ENCODE assay signal across 8 cellular contexts in genomic region chr17:20121359-20122235, GRCh38.
DNase-seq lines count a peak whose midpoint lies in the region; ATAC-seq and TF ChIP-seq lines count a peak whose summit lies in the region.

No MANE protein-coding gene starts in this region.

- DNase-seq in C1 segment of cervical spinal cord (lab: John Stamatoyannopoulos, UW) (peak in 12 of 14 donors; percentile 18 to 85 (median 63)), HFFc6 (peak; percentile 35), RPMI7951 (ENCODE audit: low read depth) (peak; percentile 51), fibroblast of pulmonary artery (ENCODE audit: low read depth) (peak; percentile 67), stomach (peak; percentile 73)
- DNase-seq in activated T-helper 2 cell treated with anti-CD3 and anti-CD28 coated beads, Interferon-gamma antibody, Interleukin-2, Interleukin-4, amounts not matched to agents 10 μg/mL and 5 μg/mL and 100 μg/mL, durations not matched to agents 14 hours and 24 hours and 36 hours (ENCODE audit: low spot score): peak; percentile 32

- peak; percentile 98 for TF ChIP-seq CTCF in HFFc6 (IDR thresholded peaks at IDR 0.05)
- peak; percentile 93 for TF ChIP-seq CTCF in fibroblast of pulmonary artery (IDR thresholded peaks at IDR 0.05; ENCODE audit: low read length, missing control alignments)
- TF ChIP-seq CTCF in neutrophil (IDR thresholded peaks at IDR 0.05): peak; percentile 60
- peak in 4 of 7 experiments; percentile 72 to 89 (median 80) for TF ChIP-seq CTCF in stomach (IDR thresholded peaks at IDR 0.05)

- H3K27me3 ChIP-seq in neutrophil: no peaks in the 10 kb centered on the region
- H3K27me3 ChIP-seq in stomach: no peaks in the 10 kb centered on the region

- peak overlapping the region; percentile 48 for H3K4me3 Mint-ChIP-seq in HFFc6
- no peak overlapping the region for H3K4me3 Mint-ChIP-seq in activated T-helper 2 cell treated with anti-CD3 and anti-CD28 coated beads, Interferon-gamma antibody, Interleukin-2, Interleukin-4, amounts not matched to agents 10 μg/mL and 5 μg/mL and 100 μg/mL, durations not matched to agents 14 hours and 24 hours and 36 hours (ENCODE audit: low read depth)

- H3K9me3 ChIP-seq in neutrophil: no peaks in the 10 kb centered on the region
- no peaks in the 10 kb centered on the region for H3K9me3 ChIP-seq in stomach

- no peaks in the 10 kb centered on the region for H3K9me3 Mint-ChIP-seq in HFFc6
- H3K9me3 Mint-ChIP-seq in activated T-helper 2 cell treated with anti-CD3 and anti-CD28 coated beads, Interferon-gamma antibody, Interleukin-2, Interleukin-4, amounts not matched to agents 10 μg/mL and 5 μg/mL and 100 μg/mL, durations not matched to agents 14 hours and 24 hours and 36 hours: no peaks in the 10 kb centered on the region

- no peak for ATAC-seq in HG03439 (IDR thresholded peaks at IDR 0.05; ENCODE audit: unreplicated experiment)

- peak overlapping the region; percentile 12; the same call in 1 of the 2 replicates for H3K27ac Mint-ChIP-seq in HFFc6
- H3K27ac Mint-ChIP-seq in activated T-helper 2 cell treated with anti-CD3 and anti-CD28 coated beads, Interferon-gamma antibody, Interleukin-2, Interleukin-4, amounts not matched to agents 10 μg/mL and 5 μg/mL and 100 μg/mL, durations not matched to agents 14 hours and 24 hours and 36 hours: no peak overlapping the region

- WGBS in stomach, 5 donors: 39 to 47% (median 44%) methylated on average over 11 of the region's 11 CpGs

- H3K36me3 ChIP-seq in neutrophil (no peaks in the 10 kb centered on the region), stomach (no peaks in the 10 kb centered on the region)

- H3K4me1 ChIP-seq in neutrophil (ENCODE audit: control insufficient read depth in 1 of 2, insufficient read depth in 1 of 2, low read depth in 1 of 2, low read length in 1 of 2) (no peaks in the 10 kb centered on the region), stomach (peaks cover 0 to 13% (median 7%) of the 10 kb centered on the region in 4 donors)

- TF ChIP-seq POLR2A in stomach (IDR thresholded peaks at IDR 0.05): no peak

- intact Hi-C loops in activated T-helper 2 cell treated with anti-CD3 and anti-CD28 coated beads, Interferon-gamma antibody, Interleukin-2, Interleukin-4, amounts not matched to agents 10 μg/mL and 5 μg/mL and 100 μg/mL, durations not matched to agents 14 hours and 24 hours and 36 hours (cut with micrococcal nuclease): loop anchor here (1.0 to 2.0 kb wide), 2 partner anchors 105 to 199 kb away; no protein-coding TSS in a partner anchor
- intact Hi-C loops in stomach (cut with DNase I; ENCODE audit: low total_unique reads): loop anchor here (5.0 kb wide), 2 partner anchors 119 to 196 kb away; no protein-coding TSS in a partner anchor

- no peaks in the 10 kb centered on the region for H3K36me3 Mint-ChIP-seq in HFFc6 (ENCODE audit: low read depth)
- H3K36me3 Mint-ChIP-seq in activated T-helper 2 cell treated with anti-CD3 and anti-CD28 coated beads, Interferon-gamma antibody, Interleukin-2, Interleukin-4, amounts not matched to agents 10 μg/mL and 5 μg/mL and 100 μg/mL, durations not matched to agents 14 hours and 24 hours and 36 hours (ENCODE audit: low read depth): no peaks in the 10 kb centered on the region

- H3K4me1 Mint-ChIP-seq in HFFc6 (ENCODE audit: low read depth): peaks cover 18% of the 10 kb centered on the region
- H3K4me1 Mint-ChIP-seq in activated T-helper 2 cell treated with anti-CD3 and anti-CD28 coated beads, Interferon-gamma antibody, Interleukin-2, Interleukin-4, amounts not matched to agents 10 μg/mL and 5 μg/mL and 100 μg/mL, durations not matched to agents 14 hours and 24 hours and 36 hours (ENCODE audit: low read depth): peaks cover 2% of the 10 kb centered on the region

- H3K4me3 ChIP-seq in fibroblast of pulmonary artery (replicated peaks; ENCODE audit: low read depth, low read length): no peak overlapping the region
- no peak overlapping the region for H3K4me3 ChIP-seq in neutrophil (ENCODE audit: low read depth in 1 of 2, low read length in 1 of 2)
- no peak overlapping the region for H3K4me3 ChIP-seq in stomach

- TF ChIP-seq EP300 in stomach (IDR thresholded peaks at IDR 0.05): no peak

- peaks cover 9% of the 10 kb centered on the region for H3K27me3 Mint-ChIP-seq in HFFc6 (ENCODE audit: insufficient read depth)
- H3K27me3 Mint-ChIP-seq in activated T-helper 2 cell treated with anti-CD3 and anti-CD28 coated beads, Interferon-gamma antibody, Interleukin-2, Interleukin-4, amounts not matched to agents 10 μg/mL and 5 μg/mL and 100 μg/mL, durations not matched to agents 14 hours and 24 hours and 36 hours (ENCODE audit: low read depth): peaks cover 15% of the 10 kb centered on the region

- H3K27ac ChIP-seq in neutrophil (no peak overlapping the region), stomach (no peak overlapping the region)
